Comparison of ENCODE assay signal across 1 cellular context in genomic region chr9:6073731-6074130, GRCh38.
TF ChIP-seq lines count a peak whose summit lies in the region.

No MANE protein-coding gene starts in this region.

TF ChIP-seq in IMR-90, 13 proteins besides CTCF, POLR2A, EP300 and RAD21 (continued from another document):
- TF ChIP-seq ELK1 (IDR thresholded peaks at IDR 0.05; ENCODE audit: borderline replicate concordance, low read depth, low read length): no peak
- TF ChIP-seq MAZ (IDR thresholded peaks at IDR 0.05; ENCODE audit: borderline replicate concordance, low read depth, low read length): no peak
